ENCODE assay signal across 8 cellular contexts in the genomic region with DNA sequence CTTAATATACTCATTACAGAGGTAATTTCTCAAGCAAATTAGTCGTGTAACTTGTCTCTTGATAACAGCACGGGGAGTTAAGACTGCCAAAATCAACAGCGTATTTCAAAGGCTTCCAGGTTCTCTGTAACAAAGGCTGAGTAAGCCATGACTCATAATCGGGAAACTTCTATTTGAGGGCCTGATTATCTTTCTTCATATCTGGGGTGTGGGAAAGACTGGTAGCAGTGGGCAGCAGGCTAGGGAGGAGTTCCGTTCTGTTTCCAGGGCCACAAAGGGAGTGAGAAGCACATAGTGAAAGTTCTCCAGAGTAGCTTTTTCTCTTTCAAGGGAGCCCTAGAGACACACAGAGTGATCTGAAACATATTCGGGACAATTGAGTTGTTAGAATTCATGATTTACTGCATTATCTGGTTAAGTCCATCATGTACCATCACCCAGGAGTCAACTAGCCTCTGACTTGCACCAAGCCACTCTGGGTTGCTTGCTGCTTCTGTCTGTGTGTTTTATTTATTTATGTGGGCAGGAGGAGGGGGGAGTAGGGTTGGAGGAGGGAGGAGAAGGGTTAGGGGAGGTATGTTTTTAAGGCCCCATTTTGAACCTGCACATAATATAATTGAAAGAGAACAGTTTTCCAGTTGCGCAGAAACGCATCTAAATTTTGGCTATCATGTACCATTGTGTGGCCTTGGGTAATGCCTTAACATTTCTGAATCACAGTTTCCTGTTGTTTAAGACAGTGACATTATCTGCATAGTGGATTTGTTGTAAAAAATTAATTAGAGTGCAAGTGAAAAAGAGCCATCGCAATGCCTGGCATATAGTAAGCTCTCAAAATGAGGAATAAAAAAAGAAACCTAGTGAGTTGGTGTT.
DNase-seq lines count a peak whose midpoint lies in the region; ATAC-seq and TF ChIP-seq lines count a peak whose summit lies in the region.

No MANE protein-coding gene starts in this region.

- CTCF ChIA-PET in AG04450 (lab: Charles Lee), result interaction anchor here (1.1 to 2.0 kb wide), 3 partner anchors 68 to 266 kb away, joined by 3 to 6 read pairs (median 3); no protein-coding TSS in a partner anchor

- H3K27ac Mint-ChIP-seq in activated T-helper 1 cell treated with anti-CD3 and anti-CD28 coated beads, Interleukin-12 subunit alpha, Interleukin-12 subunit beta, Interleukin-2, Interleukin-4 antibody, amounts not matched to agents 30 ng/mL and 10 ng/mL and 1 ng/mL, durations not matched to agents 14 hours and 24 hours and 36 hours, result no peak overlapping the region

- DNase-seq in AG04450 (ENCODE audit: low read depth, low spot score) (peak; percentile 54), LHCN-M2 (ENCODE audit: low read depth) (peak; percentile 96), adipocyte (ENCODE audit: low read depth) (peak; percentile 80), islet precursor cell (peak; percentile 81), stromal cell of bone marrow (ENCODE audit: low read depth) (peak; percentile 40)
- DNase-seq in activated T-helper 1 cell treated with anti-CD3 and anti-CD28 coated beads, Interleukin-12 subunit alpha, Interleukin-12 subunit beta, Interleukin-2, Interleukin-4 antibody, amounts not matched to agents 30 ng/mL and 10 ng/mL and 1 ng/mL, durations not matched to agents 14 hours and 24 hours and 36 hours (ENCODE audit: low spot score), result no peak

- no peaks in the 10 kb centered on the region for H3K27me3 Mint-ChIP-seq in activated T-helper 1 cell treated with anti-CD3 and anti-CD28 coated beads, Interleukin-12 subunit alpha, Interleukin-12 subunit beta, Interleukin-2, Interleukin-4 antibody, amounts not matched to agents 30 ng/mL and 10 ng/mL and 1 ng/mL, durations not matched to agents 14 hours and 24 hours and 36 hours (ENCODE audit: insufficient read depth)

- no peak overlapping the region for H3K4me3 ChIP-seq in AG04450 (ENCODE audit: low read depth, low read length)
- H3K4me3 ChIP-seq in adipocyte (ENCODE audit: low read length), result no peak overlapping the region

- H3K27ac ChIP-seq in AG04450 (ENCODE audit: low read depth, low read length), result peak overlapping the region; percentile 78

- H3K27me3 ChIP-seq in AG04450 (ENCODE audit: control insufficient read depth, insufficient read depth, low read length), result no peaks in the 10 kb centered on the region
- no peaks in the 10 kb centered on the region for H3K27me3 ChIP-seq in adipocyte (replicated peaks; ENCODE audit: control insufficient read depth, insufficient read depth, low read length)

- H3K4me3 Mint-ChIP-seq in activated T-helper 1 cell treated with anti-CD3 and anti-CD28 coated beads, Interleukin-12 subunit alpha, Interleukin-12 subunit beta, Interleukin-2, Interleukin-4 antibody, amounts not matched to agents 30 ng/mL and 10 ng/mL and 1 ng/mL, durations not matched to agents 14 hours and 24 hours and 36 hours, result no peak overlapping the region

- peaks cover 7% of the 10 kb centered on the region for H3K4me1 ChIP-seq in adipocyte (ENCODE audit: control insufficient read depth, insufficient read depth, low read length)

- H3K9me3 ChIP-seq in AG04450 (ENCODE audit: control insufficient read depth, insufficient read depth, low read length) (no peaks in the 10 kb centered on the region), adipocyte (ENCODE audit: control insufficient read depth, low read length) (no peaks in the 10 kb centered on the region)

- ATAC-seq in HG03280 (IDR thresholded peaks at IDR 0.05; ENCODE audit: unreplicated experiment) (no peak), GM19395 (IDR thresholded peaks at IDR 0.05; ENCODE audit: unreplicated experiment) (no peak)

- no peaks in the 10 kb centered on the region for H3K36me3 ChIP-seq in adipocyte (ENCODE audit: control insufficient read depth, insufficient read depth, low read length, severe bottlenecking)

- intact Hi-C loops in activated T-helper 1 cell treated with anti-CD3 and anti-CD28 coated beads, Interleukin-12 subunit alpha, Interleukin-12 subunit beta, Interleukin-2, Interleukin-4 antibody, amounts not matched to agents 30 ng/mL and 10 ng/mL and 1 ng/mL, durations not matched to agents 14 hours and 24 hours and 36 hours (cut with micrococcal nuclease), result loop anchor here (2.0 kb wide), 1 partner anchor 20 kb away; no protein-coding TSS in a partner anchor

- H3K9me3 Mint-ChIP-seq in activated T-helper 1 cell treated with anti-CD3 and anti-CD28 coated beads, Interleukin-12 subunit alpha, Interleukin-12 subunit beta, Interleukin-2, Interleukin-4 antibody, amounts not matched to agents 30 ng/mL and 10 ng/mL and 1 ng/mL, durations not matched to agents 14 hours and 24 hours and 36 hours, result no peaks in the 10 kb centered on the region

- H3K9ac ChIP-seq in adipocyte (ENCODE audit: low read length), result no peak overlapping the region

- H3K36me3 Mint-ChIP-seq in activated T-helper 1 cell treated with anti-CD3 and anti-CD28 coated beads, Interleukin-12 subunit alpha, Interleukin-12 subunit beta, Interleukin-2, Interleukin-4 antibody, amounts not matched to agents 30 ng/mL and 10 ng/mL and 1 ng/mL, durations not matched to agents 14 hours and 24 hours and 36 hours (ENCODE audit: low read depth), result no peaks in the 10 kb centered on the region

- POLR2A ChIA-PET in AG04450 (lab: Yijun Ruan, JAX), result no interaction called here

- no peak for TF ChIP-seq CTCF in AG04450 (IDR thresholded peaks at IDR 0.05; ENCODE audit: low read depth, low read length)

- peaks cover 15% of the 10 kb centered on the region for H3K4me1 Mint-ChIP-seq in activated T-helper 1 cell treated with anti-CD3 and anti-CD28 coated beads, Interleukin-12 subunit alpha, Interleukin-12 subunit beta, Interleukin-2, Interleukin-4 antibody, amounts not matched to agents 30 ng/mL and 10 ng/mL and 1 ng/mL, durations not matched to agents 14 hours and 24 hours and 36 hours (ENCODE audit: low read depth)
